In the genomic region with DNA sequence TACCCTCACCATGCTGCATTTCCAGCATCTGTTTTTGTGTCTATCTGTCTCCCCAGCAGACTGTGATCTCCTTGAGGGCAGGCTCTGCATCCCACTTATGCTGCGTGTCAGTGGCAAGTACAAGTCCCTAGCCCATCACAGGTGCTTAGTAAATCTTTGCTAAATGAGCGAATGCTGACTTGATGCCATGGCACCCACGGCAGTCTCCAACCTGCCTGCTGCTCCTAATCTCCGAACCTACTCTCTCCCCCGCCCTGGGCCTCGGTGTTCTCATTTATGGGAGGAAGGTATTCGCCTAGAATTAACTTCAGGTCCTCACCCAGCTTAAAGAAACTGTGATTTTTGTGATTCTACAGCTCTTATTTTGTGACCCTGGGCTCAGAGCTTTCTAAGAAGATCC, we compare ENCODE assay signal across 30 cellular contexts.
"Had no signal": no experiment of that assay in that cellular context is flagged by ENCODE, and none has a peak within 500 bp of the region (broad histone marks: within the 10 kb centered on the region; RNA-seq: fewer than 3 reads in every experiment).

No MANE protein-coding gene starts in this region.

- FAIRE-seq: RCC 7860, TTC549 had no signal

- H3K4me3 ChIP-seq: ascending aorta, cardiac muscle cell, PC-9 had no signal

- H3K9me3 Mint-ChIP-seq: activated CD4-positive, alpha-beta T cell treated with anti-CD3 and anti-CD28 coated beads, Interleukin-2, amount 10 ng/mL, durations not matched to agents 24 days and 14 days; activated CD8-positive, alpha-beta T cell treated with anti-CD3 and anti-CD28 coated beads for 36 hours; activated naive CD4-positive, alpha-beta T cell treated with anti-CD3 and anti-CD28 coated beads, Interleukin-2, amount 50 U/mL, for 24 hours; activated naive CD8-positive, alpha-beta T cell treated with anti-CD3 and anti-CD28 coated beads, Interleukin-2, amount 10 ng/mL, durations not matched to agents 7 days and 5 days; activated T-helper 2 cell treated with anti-CD3 and anti-CD28 coated beads, Interferon-gamma antibody, Interleukin-2, Interleukin-4, amounts not matched to agents 10 μg/mL and 5 μg/mL and 100 μg/mL, durations not matched to agents 14 hours and 24 hours and 36 hours; T-helper 1 cell treated with Interleukin-12 subunit alpha and Interleukin-12 subunit beta and Interleukin-4 antibody, amounts not matched to agents 30 μg/mL and 1 μg/mL, for 36 hours; T-helper 2 cell treated with Interferon-gamma antibody and Interleukin-4, amounts not matched to agents 5 μg/mL and 100 μg/mL, for 36 hours had no signal

- H3K27ac ChIP-seq: ascending aorta, cardiac muscle cell, PC-9, RWPE1 had no signal

- H3K27me3 ChIP-seq: ascending aorta, cardiac muscle cell had no signal

- H2AFZ ChIP-seq: PC-9 had no signal

- H3K27ac Mint-ChIP-seq: activated CD4-positive, alpha-beta T cell treated with anti-CD3 and anti-CD28 coated beads, Interleukin-2, amount 10 ng/mL, durations not matched to agents 24 days and 14 days; activated CD8-positive, alpha-beta T cell treated with anti-CD3 and anti-CD28 coated beads for 36 hours; activated naive CD4-positive, alpha-beta T cell treated with anti-CD3 and anti-CD28 coated beads, Interleukin-2, amount 50 U/mL, for 24 hours; activated naive CD8-positive, alpha-beta T cell treated with anti-CD3 and anti-CD28 coated beads, Interleukin-2, amount 10 ng/mL, durations not matched to agents 7 days and 5 days; activated T-helper 2 cell treated with anti-CD3 and anti-CD28 coated beads, Interferon-gamma antibody, Interleukin-2, Interleukin-4, amounts not matched to agents 10 μg/mL and 5 μg/mL and 100 μg/mL, durations not matched to agents 14 hours and 24 hours and 36 hours; T-helper 1 cell treated with Interleukin-12 subunit alpha and Interleukin-12 subunit beta and Interleukin-4 antibody, amounts not matched to agents 30 μg/mL and 1 μg/mL, for 36 hours; T-helper 2 cell treated with Interferon-gamma antibody and Interleukin-4, amounts not matched to agents 5 μg/mL and 100 μg/mL, for 36 hours had no signal

- ATAC-seq: activated CD8-positive, alpha-beta T cell treated with anti-CD3 and anti-CD28 coated beads for 36 hours had no signal

- H3K4me3 Mint-ChIP-seq: activated CD4-positive, alpha-beta T cell treated with anti-CD3 and anti-CD28 coated beads, Interleukin-2, amount 10 ng/mL, durations not matched to agents 24 days and 14 days; activated CD8-positive, alpha-beta T cell treated with anti-CD3 and anti-CD28 coated beads for 36 hours; activated naive CD4-positive, alpha-beta T cell treated with anti-CD3 and anti-CD28 coated beads, Interleukin-2, amount 50 U/mL, for 24 hours; activated naive CD8-positive, alpha-beta T cell treated with anti-CD3 and anti-CD28 coated beads, Interleukin-2, amount 10 ng/mL, durations not matched to agents 7 days and 5 days; T-helper 1 cell treated with Interleukin-12 subunit alpha and Interleukin-12 subunit beta and Interleukin-4 antibody, amounts not matched to agents 30 μg/mL and 1 μg/mL, for 36 hours; T-helper 2 cell treated with Interferon-gamma antibody and Interleukin-4, amounts not matched to agents 5 μg/mL and 100 μg/mL, for 36 hours had no signal

- H3K4me1 Mint-ChIP-seq: activated CD4-positive, alpha-beta T cell treated with anti-CD3 and anti-CD28 coated beads, Interleukin-2, amount 10 ng/mL, durations not matched to agents 24 days and 14 days; activated naive CD4-positive, alpha-beta T cell treated with anti-CD3 and anti-CD28 coated beads, Interleukin-2, amount 50 U/mL, for 24 hours had no signal

- H3K36me3 ChIP-seq: ascending aorta, cardiac muscle cell had no signal

- H3K9me3 ChIP-seq: ascending aorta had no signal

- DNase-seq: activated CD4-positive, alpha-beta T cell treated with anti-CD3 and anti-CD28 coated beads, Interleukin-2, amount 10 ng/mL, durations not matched to agents 24 days and 14 days; activated CD4-positive, alpha-beta T cell treated with anti-CD3 and anti-CD28 coated beads, Interleukin-2, amount 50 U/mL, for 4 hours; activated CD8-positive, alpha-beta T cell treated with anti-CD3 and anti-CD28 coated beads for 36 hours; activated gamma-delta T cell; activated naive CD4-positive, alpha-beta T cell treated with Interleukin-2 at 50 U/mL for 16 hours; activated naive CD8-positive, alpha-beta T cell treated with anti-CD3 and anti-CD28 coated beads, Interleukin-2, amount 10 ng/mL, durations not matched to agents 7 days and 5 days; activated T-cell treated with anti-CD3 and anti-CD28 coated beads, Interleukin-2, amount 50 U/mL, for 1 hour; amygdala; NCI-H1092 treated with DMSO at 0.1 percent for 48 hours; NCI-H146; NCI-H187; NCI-H2029 treated with DMSO at 0.1 percent for 48 hours; NCI-H2107; NCI-H2171; NCI-H510A; NCI-H526; NCI-H748 treated with DMSO at 0.1 percent for 48 hours; NK-92 treated with Interleukin-12 subunit alpha and Interleukin-12 subunit beta, amount 100 ng/mL, for 24 hours; PC-9; SIG-M5; SW 1271 had no signal

- H3K4me2 ChIP-seq: PC-9 had no signal

- H3K36me3 Mint-ChIP-seq: activated naive CD4-positive, alpha-beta T cell treated with anti-CD3 and anti-CD28 coated beads, Interleukin-2, amount 50 U/mL, for 24 hours; activated naive CD8-positive, alpha-beta T cell treated with anti-CD3 and anti-CD28 coated beads, Interleukin-2, amount 10 ng/mL, durations not matched to agents 7 days and 5 days had no signal
